9 cellular contexts compared by ENCODE assay signal in genomic region chr12:30515351-30515750, GRCh38.
DNase-seq lines count a peak whose midpoint lies in the region; TF ChIP-seq lines count a peak whose summit lies in the region.
"Had no signal": no experiment of that assay in that cellular context is flagged by ENCODE, and none has a peak within 500 bp of the region (broad histone marks: within the 10 kb centered on the region; RNA-seq: fewer than 3 reads in every experiment).

No MANE protein-coding gene starts in this region.

- H3K4me3 ChIP-seq in OCI-LY3 (ENCODE audit: low read length): no peak overlapping the region
- no peak overlapping the region for H3K4me3 ChIP-seq in fibroblast of the aortic adventitia (ENCODE audit: low read depth, low read length)
- H3K4me3 ChIP-seq in retinal pigment epithelial cell (ENCODE audit: low read length): no peak overlapping the region

- no peak overlapping the region for H3K9ac ChIP-seq in OCI-LY3 (ENCODE audit: low read length)

- no peak overlapping the region for H2AFZ ChIP-seq in OCI-LY3 (ENCODE audit: low read depth, low read length)

- no peaks in the 10 kb centered on the region for H3K27me3 ChIP-seq in OCI-LY3 (ENCODE audit: low read depth, low read length)

- H3K9me3 ChIP-seq in OCI-LY3 (ENCODE audit: insufficient read depth, low read length): no peaks in the 10 kb centered on the region

- no peaks in the 10 kb centered on the region for H3K4me1 ChIP-seq in OCI-LY3 (ENCODE audit: low read length)

- no peak overlapping the region for H3K4me2 ChIP-seq in OCI-LY3 (ENCODE audit: low read length)

- H3K27ac ChIP-seq in OCI-LY3 (ENCODE audit: low read length): no peak overlapping the region

- peak; percentile 54 for TF ChIP-seq CTCF in OCI-LY3 (IDR thresholded peaks at IDR 0.05; ENCODE audit: low read depth, low read length)
- peak; percentile 19 for TF ChIP-seq CTCF in fibroblast of the aortic adventitia (IDR thresholded peaks at IDR 0.05; ENCODE audit: insufficient read depth, low read length)
- TF ChIP-seq CTCF in retinal pigment epithelial cell (conservative IDR thresholded peaks at IDR 0.05; ENCODE audit: low read depth, low read length): peak; percentile 27

- H4K20me1 ChIP-seq in OCI-LY3 (ENCODE audit: insufficient read depth, low read length): no peaks in the 10 kb centered on the region

- H3K79me2 ChIP-seq in OCI-LY3 (ENCODE audit: low read length): no peaks in the 10 kb centered on the region

- H3K36me3 ChIP-seq in OCI-LY3 (replicated peaks; ENCODE audit: low read depth, low read length): no peaks in the 10 kb centered on the region

- peak; percentile 43 for DNase-seq in NCI-H2171 treated with DMSO at 0.1 percent for 48 hours (lab: John Stamatoyannopoulos, UW)
- no peak for DNase-seq in NCI-H2171 (lab: John Stamatoyannopoulos, UW)
- DNase-seq in fibroblast of the aortic adventitia (ENCODE audit: low read depth): peak; percentile 40
- DNase-seq in retinal pigment epithelial cell (ENCODE audit: low read depth): no peak
- no peak for DNase-seq in GDM1 (lab: John Stamatoyannopoulos, UW)
- no peak for DNase-seq in HuH-7 (ENCODE audit: low spot score)
- no peak for DNase-seq in GF-D8 (lab: John Stamatoyannopoulos, UW)
- DNase-seq: NCI-H510A treated with DMSO at 0.1 percent for 48 hours had no signal

Comparison
In these comparisons a context has a peak if more than half of its experiments do, and no peak if none do; other contexts are left out.
1. DNase-seq: peak in NCI-H2171 treated with DMSO at 0.1 percent for 48 hours (single experiment) and fibroblast of the aortic adventitia (single experiment); none in NCI-H2171 (single experiment), retinal pigment epithelial cell (single experiment), GDM1 (single experiment), HuH-7 (single experiment) and GF-D8 (single experiment).
2. Peak in every context shown above with its lines, with median percentiles within 50 percentile points of each other: CTCF ChIP-seq.